Comparison of ENCODE assay signal across 13 cellular contexts in genomic region chr2:151976945-151977353, GRCh38.
DNase-seq lines count a peak whose midpoint lies in the region; ATAC-seq lines count a peak whose summit lies in the region.
"Had no signal": no experiment of that assay in that cellular context is flagged by ENCODE, and none has a peak within 500 bp of the region (broad histone marks: within the 10 kb centered on the region; RNA-seq: fewer than 3 reads in every experiment).

No MANE protein-coding gene starts in this region.

- no peak overlapping the region for H3K27ac Mint-ChIP-seq in activated naive CD4-positive, alpha-beta T cell treated with anti-CD3 and anti-CD28 coated beads for 36 hours
- H3K27ac Mint-ChIP-seq: memory B cell had no signal

- H3K9me3 Mint-ChIP-seq in activated naive CD4-positive, alpha-beta T cell treated with anti-CD3 and anti-CD28 coated beads for 36 hours: no peaks in the 10 kb centered on the region
- H3K9me3 Mint-ChIP-seq: memory B cell had no signal

- H3K4me1 Mint-ChIP-seq in activated naive CD4-positive, alpha-beta T cell treated with anti-CD3 and anti-CD28 coated beads for 36 hours (ENCODE audit: low read depth): no peaks in the 10 kb centered on the region

- DNase-seq in activated naive CD4-positive, alpha-beta T cell treated with anti-CD3 and anti-CD28 coated beads for 36 hours: peak; percentile 20
- DNase-seq in activated naive CD4-positive, alpha-beta T cell (lab: John Stamatoyannopoulos, UW): no peak
- DNase-seq in stimulated activated CD8-positive, alpha-beta memory T cell treated with anti-CD3 and anti-CD28 coated beads, Interleukin-15, amount 100 ng/mL, for 48 hours (ENCODE audit: low read depth in 2 of 2): peak; percentile 14 to 16
- DNase-seq in NCI-H526 (lab: John Stamatoyannopoulos, UW) (no peak), cerebellum (ENCODE audit: low spot score) (no peak)
- DNase-seq: hippocampal formation, KG1, NCI-H524, tibial artery had no signal

- H3K4me3 Mint-ChIP-seq in activated naive CD4-positive, alpha-beta T cell treated with anti-CD3 and anti-CD28 coated beads for 36 hours: no peak overlapping the region
- H3K4me3 Mint-ChIP-seq: memory B cell had no signal

- no peaks in the 10 kb centered on the region for H3K36me3 Mint-ChIP-seq in activated naive CD4-positive, alpha-beta T cell treated with anti-CD3 and anti-CD28 coated beads for 36 hours (ENCODE audit: low read depth)

- peaks cover 2% of the 10 kb centered on the region for H3K27me3 Mint-ChIP-seq in activated naive CD4-positive, alpha-beta T cell treated with anti-CD3 and anti-CD28 coated beads for 36 hours (ENCODE audit: low read depth)

- intact Hi-C loops in activated naive CD4-positive, alpha-beta T cell treated with anti-CD3 and anti-CD28 coated beads for 36 hours (cut with micrococcal nuclease): no loop called here

- CTCF ChIA-PET in activated naive CD4-positive, alpha-beta T cell treated with anti-CD3 and anti-CD28 coated beads for 36 hours (lab: Charles Lee): interaction anchor here (1.6 kb wide), 1 partner anchor 22 kb away, joined by 4 read pairs; no protein-coding TSS in a partner anchor

- ATAC-seq in GM21381 (IDR thresholded peaks at IDR 0.05; ENCODE audit: unreplicated experiment): peak; percentile 83
- peak; percentile 75 for ATAC-seq in HG03064 (IDR thresholded peaks at IDR 0.05; ENCODE audit: low read depth, unreplicated experiment)
- no peak for ATAC-seq in HG03097 (IDR thresholded peaks at IDR 0.05; ENCODE audit: low FRiP score, unreplicated experiment)

Comparison
In these comparisons a context has a peak if more than half of its experiments do, and no peak if none do; other contexts are left out.
1. DNase-seq: peak in activated naive CD4-positive, alpha-beta T cell treated with anti-CD3 and anti-CD28 coated beads for 36 hours (single experiment) and stimulated activated CD8-positive, alpha-beta memory T cell treated with anti-CD3 and anti-CD28 coated beads, Interleukin-15, amount 100 ng/mL, for 48 hours (2 of 2); none in activated naive CD4-positive, alpha-beta T cell (0 of 4), NCI-H526 (0 of 2) and cerebellum (single experiment).